Comparison of ENCODE assay signal across 21 cellular contexts in the genomic region with DNA sequence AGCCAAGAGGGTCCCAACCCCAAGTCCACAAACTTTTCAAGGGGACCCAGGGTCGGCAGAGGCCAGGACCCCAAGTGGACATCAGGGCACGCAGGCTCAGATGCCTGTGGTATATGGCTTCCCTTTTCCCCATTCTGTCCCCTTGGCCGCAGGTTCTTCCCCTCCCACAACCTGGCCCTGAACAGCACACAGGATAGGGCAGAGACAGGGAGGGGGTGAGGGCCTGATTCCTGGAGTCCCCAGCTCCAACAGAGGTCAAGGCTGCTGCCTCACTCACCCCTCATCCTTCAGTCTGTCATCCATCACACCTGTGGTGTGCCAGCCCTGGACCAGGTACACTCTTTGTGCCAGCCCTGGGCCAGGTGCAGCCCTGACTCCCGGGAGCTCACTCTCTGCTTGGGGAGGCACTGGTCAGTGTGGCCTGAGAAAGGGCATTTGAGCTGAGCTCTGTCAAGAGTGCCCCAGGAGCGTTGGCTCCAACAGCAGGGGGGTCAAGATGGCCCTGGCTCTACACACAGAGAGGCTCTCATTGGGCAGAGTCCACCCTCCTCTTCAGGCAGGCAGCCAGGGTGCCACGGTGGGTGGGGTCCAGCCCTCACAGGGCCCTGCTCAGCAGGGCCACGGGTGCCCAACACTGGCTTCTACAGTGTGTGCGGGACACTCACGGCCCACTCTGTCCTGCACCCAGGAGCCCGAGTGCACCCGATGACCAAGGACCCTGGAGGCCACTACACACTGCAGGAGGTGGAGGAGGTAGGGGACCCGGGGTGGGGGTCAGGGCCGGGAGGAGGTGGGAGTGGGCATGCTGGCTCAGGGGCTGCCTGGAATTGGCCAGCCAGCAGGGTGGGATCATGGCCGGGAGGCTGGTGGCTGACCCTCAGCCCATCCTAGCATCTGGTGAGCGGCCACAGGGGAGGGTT. TPM values are rescaled to one million over a fixed set of nuclear protein-coding genes. Genes with fewer than 3 reads are reported as not detected.
"Had no signal": no experiment of that assay in that cellular context is flagged by ENCODE, and none has a peak within 500 bp of the region (broad histone marks: within the 10 kb centered on the region; RNA-seq: fewer than 3 reads in every experiment).

No MANE protein-coding gene starts in this region.

- H3K9me3 Mint-ChIP-seq: naive B cell; nephron; stimulated activated naive CD8-positive, alpha-beta T cell treated with anti-CD3 and anti-CD28 coated beads, Interleukin-15, Interleukin-2, amounts not matched to agents 100 ng/mL and 50 ng/mL, for 24 hours had no signal

- H3K36me3 ChIP-seq: heart left ventricle, left lung, tibial nerve had no signal

- H3K4me1 ChIP-seq: heart left ventricle, left lung, psoas muscle had no signal

- H3K9me3 ChIP-seq: heart left ventricle, left lung, psoas muscle, testis, tibial nerve had no signal

- DNase-seq: effector memory CD4-positive, alpha-beta T cell; heart left ventricle; hippocampal formation; mesendoderm; naive B cell; psoas muscle; small intestine; stimulated activated CD4-positive, alpha-beta T cell treated with anti-CD3 and anti-CD28 coated beads, Interleukin-2, amount 100 ng/mL, for 48 hours; testis had no signal

- H3K27ac ChIP-seq: heart left ventricle, left lung, psoas muscle, testis, tibial nerve had no signal

- H3K27ac Mint-ChIP-seq: nephron; stimulated activated naive CD8-positive, alpha-beta T cell treated with anti-CD3 and anti-CD28 coated beads, Interleukin-15, Interleukin-2, amounts not matched to agents 100 ng/mL and 50 ng/mL, for 24 hours had no signal

- FAIRE-seq: endometrium, frontal cortex, islet of Langerhans, small intestine had no signal

- ATAC-seq: esophagus mucosa, psoas muscle had no signal

- H3K27me3 ChIP-seq: heart left ventricle, left lung, testis, tibial nerve had no signal

- H3K4me3 Mint-ChIP-seq: naive B cell; nephron; stimulated activated naive CD8-positive, alpha-beta T cell treated with anti-CD3 and anti-CD28 coated beads, Interleukin-15, Interleukin-2, amounts not matched to agents 100 ng/mL and 50 ng/mL, for 24 hours had no signal

- H3K4me3 ChIP-seq: heart left ventricle, left lung, psoas muscle, testis, tibial nerve had no signal

- H3K4me1 Mint-ChIP-seq: naive B cell had no signal

- H3K36me3 Mint-ChIP-seq: naive B cell had no signal

RNA-seq across cellular contexts. Expression of a gene that starts 1.6 kb away (rescaled TPM):
- total RNA-seq: esophagus mucosa, fibroblast of lung, frontal cortex, glomerular endothelial cell, heart left ventricle, left lung, lung microvascular endothelial cell had no signal
- polyA plus RNA-seq: fibroblast of lung had no signal

RNA-seq across cellular contexts. Expression of a gene that starts 25.7 kb away (rescaled TPM):
- total RNA-seq: fibroblast of lung, frontal cortex, glomerular endothelial cell, lung microvascular endothelial cell, omental fat pad, psoas muscle, testis, tibial nerve had no signal
- polyA plus RNA-seq: fibroblast of lung, psoas muscle had no signal

RNA-seq across cellular contexts. Expression of a gene that starts 35.9 kb away (rescaled TPM):
- total RNA-seq: frontal cortex, glomerular endothelial cell, heart left ventricle, lung microvascular endothelial cell, psoas muscle had no signal
- polyA plus RNA-seq: heart left ventricle had no signal

RNA-seq across cellular contexts. Expression of a gene that starts 50.2 kb away (rescaled TPM):
- total RNA-seq: fibroblast of lung had no signal
